In genomic region chr1:43359696-43360095, GRCh38 we compare ENCODE assay signal across 8 cellular contexts. TPM values are rescaled to one million over a fixed set of nuclear protein-coding genes. Genes with fewer than 3 reads are reported as not detected.
DNase-seq lines count a peak whose midpoint lies in the region; ATAC-seq and TF ChIP-seq lines count a peak whose summit lies in the region.

No MANE protein-coding gene starts in this region.

- no peak overlapping the region for H2AFZ ChIP-seq in H9 (ENCODE audit: low read length)

- no peaks in the 10 kb centered on the region for H3K27me3 ChIP-seq in H9 (ENCODE audit: insufficient read depth, low read length)

- no peak overlapping the region for H4K8ac ChIP-seq in H9 (replicated peaks; ENCODE audit: insufficient read length, low read depth, low read length)

- H3K27ac ChIP-seq in H9 (ENCODE audit: insufficient read length, low read depth, low read length): no peak overlapping the region

- peaks cover 5% of the 10 kb centered on the region for H3K23me2 ChIP-seq in H9 (ENCODE audit: insufficient read length, low read depth, low read length, poor library complexity, severe bottlenecking)

- POLR2A ChIA-PET in AG04449 (lab: Yijun Ruan, JAX): interaction anchor here (1.2 kb wide), 1 partner anchor 9 kb away, joined by 3 read pairs; no protein-coding TSS in a partner anchor
- POLR2A ChIA-PET in activated CD8-positive, alpha-beta T cell treated with anti-CD3 and anti-CD28 coated beads, Interleukin-2, amount 10 ng/mL, durations not matched to agents 7 days and 5 days (lab: Charles Lee): interaction anchor here (2.0 to 2.9 kb wide), 3 partner anchors 8 to 120 kb away, joined by 7 to 22 read pairs (median 16); partner anchors contain the start of genes ELOVL1, MED8 and SZT2

- no peak overlapping the region for H4K91ac ChIP-seq in H9 (ENCODE audit: insufficient read length, low read depth, low read length)

- peak overlapping the region; percentile 82 for H3K9ac ChIP-seq in H9 (ENCODE audit: extremely low read depth, insufficient read length, low read length)

- H3K79me1 ChIP-seq in H9 (ENCODE audit: insufficient read depth, low read depth, low read length, poor library complexity, severe bottlenecking): peaks cover 14% of the 10 kb centered on the region

- no peak overlapping the region for H2AK5ac ChIP-seq in H9 (ENCODE audit: insufficient read length, low read length)

- no peak overlapping the region for H2BK15ac ChIP-seq in H9 (ENCODE audit: low read depth, low read length)

- H2BK120ac ChIP-seq in H9 (ENCODE audit: low read depth, low read length, poor library complexity, severe bottlenecking): no peak overlapping the region

- no peak overlapping the region for H3K23ac ChIP-seq in H9 (ENCODE audit: insufficient read length, low read depth, low read length)

- H4K5ac ChIP-seq in H9 (ENCODE audit: insufficient read length, low read depth, low read length): no peak overlapping the region

- H3K56ac ChIP-seq in H9 (ENCODE audit: insufficient read length, low read depth, low read length): no peak overlapping the region

- TF ChIP-seq CTCF in AG04449 (IDR thresholded peaks at IDR 0.05; ENCODE audit: insufficient read depth, low read length, missing control alignments) (no peak), H9 (conservative IDR thresholded peaks at IDR 0.05) (no peak)

- H2BK12ac ChIP-seq in H9 (ENCODE audit: insufficient read length, low read depth, low read length): no peak overlapping the region

- H3K4ac ChIP-seq in H9 (ENCODE audit: low read depth, low read length): no peak overlapping the region

- CTCF ChIA-PET in AG04449 (lab: Yijun Ruan, JAX): no interaction called here
- CTCF ChIA-PET in activated CD8-positive, alpha-beta T cell treated with anti-CD3 and anti-CD28 coated beads, Interleukin-2, amount 10 ng/mL, durations not matched to agents 7 days and 5 days (lab: Charles Lee): interaction anchor here (0.7 kb wide), 1 partner anchor 9 kb away, joined by 4 read pairs; no protein-coding TSS in a partner anchor

- no peak overlapping the region for H3K18ac ChIP-seq in H9 (ENCODE audit: insufficient read length, low read depth, low read length)

- H3K4me3 Mint-ChIP-seq in H9 (peak overlapping the region; percentile 91 to 92), immature natural killer cell (peak overlapping the region; percentile 67 to 91 (median 90))
- peak overlapping the region; percentile 95 for H3K4me3 Mint-ChIP-seq in activated CD8-positive, alpha-beta T cell treated with anti-CD3 and anti-CD28 coated beads, Interleukin-2, amount 10 ng/mL, durations not matched to agents 7 days and 5 days

- H4K20me1 ChIP-seq in H9 (ENCODE audit: control insufficient read depth, insufficient read depth, insufficient read length): no peaks in the 10 kb centered on the region

- H3K4me1 Mint-ChIP-seq in H9 (peaks cover 29 to 36% of the 10 kb centered on the region in 2 experiments), immature natural killer cell (peaks cover 21 to 29% of the 10 kb centered on the region in 2 donors)
- H3K4me1 Mint-ChIP-seq in activated CD8-positive, alpha-beta T cell treated with anti-CD3 and anti-CD28 coated beads, Interleukin-2, amount 10 ng/mL, durations not matched to agents 7 days and 5 days (ENCODE audit: low read depth): peaks cover 60% of the 10 kb centered on the region

- H3K36me3 Mint-ChIP-seq in H9 (ENCODE audit: insufficient read depth in 1 of 3, low read depth in 3 of 3) (peaks cover 45 to 60% (median 52%) of the 10 kb centered on the region in 3 experiments), immature natural killer cell (peaks cover 5 to 22% (median 10%) of the 10 kb centered on the region in 3 donors)
- H3K36me3 Mint-ChIP-seq in activated CD8-positive, alpha-beta T cell treated with anti-CD3 and anti-CD28 coated beads, Interleukin-2, amount 10 ng/mL, durations not matched to agents 7 days and 5 days (ENCODE audit: low read depth): peaks cover 62% of the 10 kb centered on the region

- no peaks in the 10 kb centered on the region; a peak in 2 of 5 replicates for H3K9me3 Mint-ChIP-seq in H9
- no peaks in the 10 kb centered on the region for H3K9me3 Mint-ChIP-seq in activated CD8-positive, alpha-beta T cell treated with anti-CD3 and anti-CD28 coated beads, Interleukin-2, amount 10 ng/mL, durations not matched to agents 7 days and 5 days (ENCODE audit: insufficient read depth)
- H3K9me3 Mint-ChIP-seq in immature natural killer cell: no peaks in the 10 kb centered on the region

- H3K79me2 ChIP-seq in H9 (ENCODE audit: insufficient read depth, low read length): peaks cover 15% of the 10 kb centered on the region; the same call in 1 of the 2 replicates

- H3K27ac Mint-ChIP-seq in H9 (peak overlapping the region; percentile 68 to 91 (median 78)), immature natural killer cell (peak overlapping the region in 2 of 6 donors; percentile 35 to 51)
- H3K27ac Mint-ChIP-seq in activated CD8-positive, alpha-beta T cell treated with anti-CD3 and anti-CD28 coated beads, Interleukin-2, amount 10 ng/mL, durations not matched to agents 7 days and 5 days: peak overlapping the region; percentile 87

- H3K4me1 ChIP-seq in H9 (ENCODE audit: insufficient read depth, low read length): peaks cover 6% of the 10 kb centered on the region; the same call in 1 of the 2 replicates

- no CpG with 5 or more reads among the region's 11 CpGs for WGBS in H9 (ENCODE audit: extremely low coverage, insufficient read length, low lambda C conversion rate)

- H2BK20ac ChIP-seq in H9 (ENCODE audit: low read depth, low read length, poor library complexity, severe bottlenecking): no peak overlapping the region

- DNase-seq in AG04449 (ENCODE audit: low read depth, low spot score) (no peak), H9 (no peak), immature natural killer cell (no peak), medulla oblongata (ENCODE audit: extremely low spot score) (no peak), SK-N-DZ (ENCODE audit: low spot score) (no peak)
- DNase-seq in activated CD8-positive, alpha-beta T cell treated with anti-CD3 and anti-CD28 coated beads, Interleukin-2, amount 10 ng/mL, durations not matched to agents 7 days and 5 days: no peak

- no peak overlapping the region for H2BK5ac ChIP-seq in H9 (ENCODE audit: insufficient read length, low read length)

- no peak overlapping the region for H3K14ac ChIP-seq in H9 (ENCODE audit: insufficient read depth, low read length)

- no peak overlapping the region for H3T11ph ChIP-seq in H9 (ENCODE audit: low read length)

- no peaks in the 10 kb centered on the region for H3K9me3 ChIP-seq in H9 (ENCODE audit: control insufficient read depth, low read depth, low read length)

- H3K4me3 ChIP-seq in AG04449 (ENCODE audit: low read depth, low read length): peak overlapping the region; percentile 74

- H3K4me2 ChIP-seq in H9 (ENCODE audit: insufficient read depth, insufficient read length, low read length): peak overlapping the region; percentile 95

- no peak for ATAC-seq in activated CD8-positive, alpha-beta T cell treated with anti-CD3 and anti-CD28 coated beads, Interleukin-2, amount 10 ng/mL, durations not matched to agents 7 days and 5 days
- no peak for ATAC-seq in GM21529 (IDR thresholded peaks at IDR 0.05; ENCODE audit: unreplicated experiment)
- no peak for ATAC-seq in GM21528 (IDR thresholded peaks at IDR 0.05; ENCODE audit: low FRiP score, unreplicated experiment)

- H3K27me3 Mint-ChIP-seq in H9 (ENCODE audit: low read depth): no peaks in the 10 kb centered on the region
- H3K27me3 Mint-ChIP-seq in activated CD8-positive, alpha-beta T cell treated with anti-CD3 and anti-CD28 coated beads, Interleukin-2, amount 10 ng/mL, durations not matched to agents 7 days and 5 days (ENCODE audit: low read depth): no peaks in the 10 kb centered on the region
- H3K27me3 Mint-ChIP-seq in immature natural killer cell (ENCODE audit: low read depth in 3 of 3): peaks cover 2 to 5% (median 3%) of the 10 kb centered on the region in 3 donors

RNA-seq across cellular contexts. Expression of gene CDC20, which starts 0.9 kb away (rescaled TPM):
- 246 and 251 TPM in 2 replicates for total RNA-seq in H9 (2021)
- 100 to 1,000 TPM; 214 to 232 TPM for total RNA-seq in activated CD8-positive, alpha-beta T cell treated with anti-CD3 and anti-CD28 coated beads, Interleukin-2, amount 10 ng/mL, durations not matched to agents 7 days and 5 days
- 1 to 10 TPM in 2 of 3 donors, under 1 TPM in 1; 0.69 to 4.0 (median 3.0) TPM for polyA plus RNA-seq in immature natural killer cell
- polyA plus RNA-seq in SK-N-DZ (2014; cell fraction: cytosol; rRNA removed): 162 and 165 TPM in 2 replicates
- 94.2 and 103 TPM in 2 replicates for polyA plus RNA-seq in SK-N-DZ (2014; cell fraction: nucleus; rRNA removed)

RNA-seq across cellular contexts. Expression of gene ELOVL1, which starts 8.1 kb away (rescaled TPM):
- 20.7 and 21.6 TPM in 2 replicates for total RNA-seq in H9 (2021)
- total RNA-seq in activated CD8-positive, alpha-beta T cell treated with anti-CD3 and anti-CD28 coated beads, Interleukin-2, amount 10 ng/mL, durations not matched to agents 7 days and 5 days: 10 to 100 TPM; 69.6 to 71.0 TPM
- 100 to 1,000 TPM in 2 of 3 donors, 10 to 100 TPM in 1; 99.8 to 189 (median 113) TPM for polyA plus RNA-seq in immature natural killer cell
- polyA plus RNA-seq in SK-N-DZ (2014; cell fraction: cytosol; rRNA removed): 24.1 and 28.3 TPM in 2 replicates
- 41.1 and 43.7 TPM in 2 replicates for polyA plus RNA-seq in SK-N-DZ (2014; cell fraction: nucleus; rRNA removed)

RNA-seq across cellular contexts. Expression of gene MPL, which starts 22.1 kb away (rescaled TPM):
- 0.35 TPM in 1 of 2 replicates, not detected in the other for total RNA-seq in H9 (2021)
- not detected for total RNA-seq in activated CD8-positive, alpha-beta T cell treated with anti-CD3 and anti-CD28 coated beads, Interleukin-2, amount 10 ng/mL, durations not matched to agents 7 days and 5 days
- under 1 TPM in 1 of 3 donors, not detected in 2; 0.57 TPM for polyA plus RNA-seq in immature natural killer cell
- polyA plus RNA-seq in SK-N-DZ (2014; cell fraction: cytosol; rRNA removed): not detected in 2 replicates
- not detected in 2 replicates for polyA plus RNA-seq in SK-N-DZ (2014; cell fraction: nucleus; rRNA removed)

RNA-seq across cellular contexts. Expression of gene MED8, which starts 29.9 kb away (rescaled TPM):
- total RNA-seq in H9 (2021): 19.1 and 23.0 TPM in 2 replicates
- 10 to 100 TPM; 33.1 to 35.1 TPM for total RNA-seq in activated CD8-positive, alpha-beta T cell treated with anti-CD3 and anti-CD28 coated beads, Interleukin-2, amount 10 ng/mL, durations not matched to agents 7 days and 5 days
- polyA plus RNA-seq in immature natural killer cell: 10 to 100 TPM; 24.8 to 43.3 (median 31.4) TPM
- 45.9 and 52.7 TPM in 2 replicates for polyA plus RNA-seq in SK-N-DZ (2014; cell fraction: cytosol; rRNA removed)
- polyA plus RNA-seq in SK-N-DZ (2014; cell fraction: nucleus; rRNA removed): 36.1 and 38.8 TPM in 2 replicates

RNA-seq across cellular contexts. Expression of gene SZT2, which starts 30.0 kb away (rescaled TPM):
- 14.8 and 16.8 TPM in 2 replicates for total RNA-seq in H9 (2021)
- total RNA-seq in activated CD8-positive, alpha-beta T cell treated with anti-CD3 and anti-CD28 coated beads, Interleukin-2, amount 10 ng/mL, durations not matched to agents 7 days and 5 days: 10 to 100 TPM; 57.2 to 58.3 TPM
- polyA plus RNA-seq in immature natural killer cell: 1 to 10 TPM; 3.4 to 8.3 (median 4.5) TPM
- polyA plus RNA-seq in SK-N-DZ (2014; cell fraction: cytosol; rRNA removed): 5.3 and 6.7 TPM in 2 replicates
- 18.1 and 31.9 TPM in 2 replicates for polyA plus RNA-seq in SK-N-DZ (2014; cell fraction: nucleus; rRNA removed)
